ENCODE assay signal across 1 cellular context in genomic region chr21:42276076-42276475, GRCh38.
TF ChIP-seq lines count a peak whose summit lies in the region.

No MANE protein-coding gene starts in this region.

TF ChIP-seq in H1, 55 proteins besides CTCF, POLR2A, EP300 and RAD21:
- TF ChIP-seq CBX5 (IDR thresholded peaks at IDR 0.05; ENCODE audit: low read depth, low read length): no peak
- TF ChIP-seq EZH2 (IDR thresholded peaks at IDR 0.05; ENCODE audit: low read depth, low read length, severe bottlenecking): no peak
- TF ChIP-seq TBP (IDR thresholded peaks at IDR 0.05; ENCODE audit: low read depth, low read length): no peak
- no peak for TF ChIP-seq SP4 (IDR thresholded peaks at IDR 0.05; ENCODE audit: low read length)
- no peak for TF ChIP-seq ZNF274 (IDR thresholded peaks at IDR 0.05; ENCODE audit: borderline replicate concordance, extremely low read depth, low read length)
- no peak for TF ChIP-seq RXRA (IDR thresholded peaks at IDR 0.05; ENCODE audit: insufficient read depth, low read depth, low read length)
- TF ChIP-seq ATF3 (IDR thresholded peaks at IDR 0.05; ENCODE audit: insufficient read depth, low read depth, low read length): no peak
- no peak for TF ChIP-seq ATF2 (IDR thresholded peaks at IDR 0.05; ENCODE audit: low read length)
- TF ChIP-seq MAFK (IDR thresholded peaks at IDR 0.05; ENCODE audit: low read depth, low read length): no peak
- no peak for TF ChIP-seq CHD7 (IDR thresholded peaks at IDR 0.05; ENCODE audit: insufficient replicate concordance, low read length)
- TF ChIP-seq JUN (IDR thresholded peaks at IDR 0.05; ENCODE audit: low read depth, low read length): no peak
- TF ChIP-seq HDAC2 (IDR thresholded peaks at IDR 0.05; ENCODE audit: borderline replicate concordance in 1 of 2, low read depth in 2 of 2, low read length in 2 of 2): no peak
- TF ChIP-seq SP1 (IDR thresholded peaks at IDR 0.05; ENCODE audit: low read depth, low read length): no peak
- no peak for TF ChIP-seq SIX5 (IDR thresholded peaks at IDR 0.05; ENCODE audit: low read depth, low read length)
- TF ChIP-seq TEAD4 (IDR thresholded peaks at IDR 0.05; ENCODE audit: low read depth, low read length): no peak
- no peak for TF ChIP-seq CHD1 (IDR thresholded peaks at IDR 0.05; ENCODE audit: low read depth, low read length)
- TF ChIP-seq SIN3A (conservative IDR thresholded peaks at IDR 0.05 in 1 of 2, IDR thresholded peaks at IDR 0.05 in 1 of 2; ENCODE audit: low read depth in 1 of 2, low read length in 2 of 2): no peak
- no peak for TF ChIP-seq TAF7 (optimal IDR thresholded peaks at IDR 0.05; ENCODE audit: borderline replicate concordance, low read depth, low read length)
- no peak for TF ChIP-seq RNF2 (IDR thresholded peaks at IDR 0.05; ENCODE audit: borderline replicate concordance, low read depth, low read length, missing control alignments, poor library complexity, severe bottlenecking)
- TF ChIP-seq JUND (IDR thresholded peaks at IDR 0.05; ENCODE audit: low read length): no peak
TF ChIP-seq in H1: peak in this region for 0.
